23 cellular contexts compared by ENCODE assay signal in the genomic region with DNA sequence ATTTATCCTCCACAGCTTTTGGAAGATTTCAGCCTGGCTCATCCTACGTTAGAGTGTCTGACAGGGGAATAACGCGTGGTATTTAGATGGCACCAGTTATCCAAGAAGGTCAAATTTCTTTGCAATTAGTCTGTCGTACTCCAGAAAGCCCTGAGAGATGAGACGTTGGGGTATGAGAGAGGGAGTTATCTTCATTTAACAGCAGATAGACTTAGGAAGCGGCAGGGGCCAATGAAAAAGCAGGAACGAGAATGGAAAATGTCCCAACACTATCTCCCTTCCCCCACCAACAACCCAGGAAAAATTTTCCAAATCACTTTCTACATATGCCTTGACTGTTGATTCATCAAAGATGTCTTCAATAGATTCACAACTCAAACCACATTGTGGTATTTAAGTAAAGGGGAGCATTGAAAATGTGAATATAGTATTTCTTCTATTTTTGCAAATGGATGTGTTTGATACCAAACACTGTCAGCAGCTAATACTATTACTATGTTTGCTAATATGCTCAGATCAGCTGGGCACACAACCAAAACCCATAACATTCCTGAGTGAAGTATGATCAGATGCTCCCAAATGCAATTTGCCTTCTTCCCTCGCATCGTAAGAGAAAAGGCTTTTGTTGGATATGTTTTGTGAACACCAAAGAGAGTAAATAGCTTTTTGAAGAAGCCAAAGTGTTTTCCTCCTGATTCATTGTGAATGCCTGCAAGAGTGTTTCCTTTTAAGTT.
DNase-seq lines count a peak whose midpoint lies in the region; ATAC-seq and TF ChIP-seq lines count a peak whose summit lies in the region.
"Had no signal": no experiment of that assay in that cellular context is flagged by ENCODE, and none has a peak within 500 bp of the region (broad histone marks: within the 10 kb centered on the region; RNA-seq: fewer than 3 reads in every experiment).

No MANE protein-coding gene starts in this region.

- no peak overlapping the region for H3K4me3 ChIP-seq in foreskin fibroblast (ENCODE audit: low read depth in 1 of 2, low read length in 2 of 2)
- H3K4me3 ChIP-seq: psoas muscle, SK-N-MC, thoracic aorta had no signal

- no peak overlapping the region for H3K27ac ChIP-seq in substantia nigra (ENCODE audit: low read depth, low read length, poor library complexity, severe bottlenecking)
- H3K27ac ChIP-seq: HL-60, psoas muscle, SK-N-MC, thoracic aorta had no signal

- TF ChIP-seq CTCF in foreskin fibroblast (IDR thresholded peaks at IDR 0.05; ENCODE audit: low read depth, low read length): no peak

- DNase-seq in NCI-H2196 (lab: John Stamatoyannopoulos, UW; ENCODE audit: unreplicated experiment) (peak; percentile 11), NCI-H2196 treated with DMSO at 0.1 percent for 48 hours (lab: John Stamatoyannopoulos, UW; ENCODE audit: unreplicated experiment) (no peak), foreskin fibroblast (peak; percentile 81 to 89), substantia nigra (lab: John Stamatoyannopoulos, UW) (no peak), NCI-H82 (lab: John Stamatoyannopoulos, UW) (no peak)
- DNase-seq: 8988T; activated CD4-positive, CD25-positive, alpha-beta regulatory T cell treated with anti-CD3 and anti-CD28 coated beads, Interleukin-2, amount 50 U/mL, for 72 hours; caudate nucleus; DMS153; GOT3; hippocampal formation; kidney; NCI-H2107; psoas muscle; stimulated activated CD4-positive, alpha-beta T cell treated with anti-CD3 and anti-CD28 coated beads, Interleukin-12 subunit alpha, Interleukin-12 subunit beta, amount 100 ng/mL, for 4 hours; T1000 had no signal

- ATAC-seq in SK-N-SH treated with all-trans-retinoic acid at 6 μM for 48 hours (peak; percentile 76), HG03520 (IDR thresholded peaks at IDR 0.05; ENCODE audit: unreplicated experiment) (no peak), GM21381 (IDR thresholded peaks at IDR 0.05; ENCODE audit: unreplicated experiment) (no peak)
- ATAC-seq: esophagus mucosa, psoas muscle had no signal

TF ChIP-seq in SK-N-SH treated with all-trans-retinoic acid at 6 μM for 48 hours, 23 proteins besides CTCF, POLR2A, EP300 and RAD21:
- TF ChIP-seq, protein P1, sequence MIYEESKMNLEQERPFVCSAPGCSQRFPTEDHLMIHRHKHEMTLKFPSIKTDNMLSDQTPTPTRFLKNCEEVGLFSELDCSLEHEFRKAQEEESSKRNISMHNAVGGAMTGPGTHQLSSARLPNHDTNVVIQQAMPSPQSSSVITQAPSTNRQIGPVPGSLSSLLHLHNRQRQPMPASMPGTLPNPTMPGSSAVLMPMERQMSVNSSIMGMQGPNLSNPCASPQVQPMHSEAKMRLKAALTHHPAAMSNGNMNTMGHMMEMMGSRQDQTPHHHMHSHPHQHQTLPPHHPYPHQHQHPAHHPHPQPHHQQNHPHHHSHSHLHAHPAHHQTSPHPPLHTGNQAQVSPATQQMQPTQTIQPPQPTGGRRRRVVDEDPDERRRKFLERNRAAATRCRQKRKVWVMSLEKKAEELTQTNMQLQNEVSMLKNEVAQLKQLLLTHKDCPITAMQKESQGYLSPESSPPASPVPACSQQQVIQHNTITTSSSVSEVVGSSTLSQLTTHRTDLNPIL (CRISPR knock-in tag; IDR thresholded peaks at IDR 0.05; ENCODE audit: low read depth): no peak
- TF ChIP-seq POU6F1 (CRISPR knock-in tag; IDR thresholded peaks at IDR 0.05; ENCODE audit: borderline replicate concordance, low read depth): no peak
- TF ChIP-seq PPARA (CRISPR knock-in tag; IDR thresholded peaks at IDR 0.05; ENCODE audit: borderline replicate concordance): no peak
- TF ChIP-seq ZNF565 (CRISPR knock-in tag; conservative IDR thresholded peaks at IDR 0.05; ENCODE audit: low read depth): no peak
- no peak for TF ChIP-seq RARB (CRISPR knock-in tag; IDR thresholded peaks at IDR 0.05)
- TF ChIP-seq ISL1 (CRISPR knock-in tag; IDR thresholded peaks at IDR 0.05): peak; percentile 69

Comparison
In these comparisons a context has a peak if more than half of its experiments do, and no peak if none do; other contexts are left out.
1. DNase-seq: peak in NCI-H2196 (single experiment) and foreskin fibroblast (2 of 2); none in NCI-H2196 treated with DMSO at 0.1 percent for 48 hours (single experiment), substantia nigra (0 of 49) and NCI-H82 (single experiment).